ENCODE assay signal across 4 cellular contexts in genomic region chr4:23710298-23710697, GRCh38.
"Had no signal": no experiment of that assay in that cellular context is flagged by ENCODE, and none has a peak within 500 bp of the region (broad histone marks: within the 10 kb centered on the region; RNA-seq: fewer than 3 reads in every experiment).

No MANE protein-coding gene starts in this region.

- H3K4me3 Mint-ChIP-seq: IgD-negative memory B cell had no signal

- H3K36me3 Mint-ChIP-seq: IgD-negative memory B cell had no signal

- H3K27ac Mint-ChIP-seq: IgD-negative memory B cell had no signal

- DNase-seq: IMR-90, KBM-7, KG1 had no signal

- H3K4me1 Mint-ChIP-seq: IgD-negative memory B cell had no signal

- H3K27me3 Mint-ChIP-seq: IgD-negative memory B cell had no signal
